ENCODE assay signal across 10 cellular contexts in the genomic region with DNA sequence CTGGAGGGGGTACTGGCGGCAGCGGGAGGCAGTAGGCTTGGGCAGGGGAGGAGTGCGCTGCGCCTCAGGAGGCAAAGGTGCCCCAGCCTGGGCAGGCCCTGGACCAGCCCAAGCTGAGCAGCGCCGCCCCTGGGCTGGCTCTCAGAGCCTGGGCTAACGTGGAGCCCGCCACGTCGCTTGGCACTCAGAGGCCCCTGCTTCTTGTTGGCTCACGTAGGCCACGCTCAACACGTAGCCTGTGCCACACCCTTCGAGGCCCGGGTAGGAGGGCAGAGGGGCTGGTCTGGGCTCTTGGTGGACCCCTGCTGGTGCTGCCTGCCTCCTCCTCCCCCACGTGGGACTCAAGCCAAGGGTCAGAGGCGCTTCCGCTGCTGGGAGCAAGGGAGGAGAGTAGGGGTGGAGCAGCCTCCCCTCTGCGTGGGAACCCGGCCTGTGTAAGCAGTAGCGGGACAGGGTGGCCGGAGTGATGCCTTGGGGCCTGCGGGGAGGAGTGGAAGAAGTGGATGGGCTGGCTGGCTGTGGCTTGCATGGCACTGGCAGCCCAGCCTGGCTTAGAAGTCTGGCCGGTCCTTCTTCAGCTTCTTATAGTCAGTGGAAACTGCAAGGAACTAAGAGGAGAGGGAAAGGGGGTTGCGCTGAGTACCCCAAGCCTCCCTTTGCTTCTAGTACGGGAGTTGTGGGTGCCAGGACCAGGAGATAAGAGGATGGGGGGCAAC. TPM values are rescaled to one million over a fixed set of nuclear protein-coding genes. Genes with fewer than 3 reads are reported as not detected.
A peak's percentile ranks its signal among the peaks of the same experiment; 100 is the strongest.
DNase-seq lines count a peak whose midpoint lies in the region; ATAC-seq and TF ChIP-seq lines count a peak whose summit lies in the region.
"Had no signal": no experiment of that assay in that cellular context is flagged by ENCODE, and none has a peak within 500 bp of the region (broad histone marks: within the 10 kb centered on the region; RNA-seq: fewer than 3 reads in every experiment).

No MANE protein-coding gene starts in this region.

- H3K9me2 ChIP-seq in Loucy (replicated peaks; ENCODE audit: low read depth, low read length), result no peaks in the 10 kb centered on the region

- no peak overlapping the region for H3K23ac ChIP-seq in mesendoderm (ENCODE audit: low read length)

- peaks cover 23% of the 10 kb centered on the region for H3K79me1 ChIP-seq in mesendoderm (ENCODE audit: low read length)

- H3K4me1 ChIP-seq in BLaER1 (peaks cover 88% of the 10 kb centered on the region), Loucy (ENCODE audit: insufficient read depth, low read length, poor library complexity, severe bottlenecking) (peaks cover 36% of the 10 kb centered on the region), mesendoderm (ENCODE audit: control insufficient read depth, low read depth, low read length) (peaks cover 8% of the 10 kb centered on the region)

- no peak overlapping the region for H2BK120ac ChIP-seq in mesendoderm (ENCODE audit: low read depth, low read length)

- H2BK5ac ChIP-seq in mesendoderm (ENCODE audit: low read length), result no peak overlapping the region

- no CpG with 5 or more reads among the region's 26 CpGs for WGBS in mesendoderm (ENCODE audit: extremely low coverage, insufficient coverage, low lambda C conversion rate)

- H2AFZ ChIP-seq in Loucy (ENCODE audit: low read length), result no peak overlapping the region

- no peak overlapping the region for H3K56ac ChIP-seq in mesendoderm (ENCODE audit: low read length)

- no peak overlapping the region for H3K4ac ChIP-seq in mesendoderm (ENCODE audit: low read depth, low read length)

- H4K5ac ChIP-seq in mesendoderm (ENCODE audit: low read length), result no peak overlapping the region

- H2AK5ac ChIP-seq in mesendoderm (ENCODE audit: low read length), result no peak overlapping the region

- H3K36me3 ChIP-seq in BLaER1 (peaks cover 52% of the 10 kb centered on the region), Loucy (ENCODE audit: insufficient read depth, low read length) (peaks cover 30% of the 10 kb centered on the region; the same call in 1 of the 2 replicates), mesendoderm (ENCODE audit: control insufficient read depth, insufficient read depth, low read length) (peaks cover 24% of the 10 kb centered on the region)

- ATAC-seq in GM18498 (IDR thresholded peaks at IDR 0.05; ENCODE audit: unreplicated experiment) (no peak), GM18907 (IDR thresholded peaks at IDR 0.05; ENCODE audit: unreplicated experiment) (no peak)

- no peak for TF ChIP-seq CTCF in Loucy (conservative IDR thresholded peaks at IDR 0.05; ENCODE audit: low read length)
- TF ChIP-seq CTCF in coronary artery (IDR thresholded peaks at IDR 0.05), result no peak

- no peaks in the 10 kb centered on the region for H3F3A ChIP-seq in Loucy (ENCODE audit: low read depth)

- no peak overlapping the region for H3K27ac ChIP-seq in BLaER1
- H3K27ac ChIP-seq in coronary artery, result peak overlapping the region; percentile 58 to 87
- no peak overlapping the region for H3K27ac ChIP-seq in mesendoderm (ENCODE audit: low read depth, low read length)

- no peak overlapping the region for H3K4me3 ChIP-seq in BLaER1
- H3K4me3 ChIP-seq in Loucy (ENCODE audit: low read length, poor library complexity, severe bottlenecking), result no peak overlapping the region
- H3K4me3 ChIP-seq in coronary artery, result peak overlapping the region; percentile 55
- no peak overlapping the region for H3K4me3 ChIP-seq in mesendoderm (ENCODE audit: low read length)

- peaks cover 83% of the 10 kb centered on the region for H3K27me3 ChIP-seq in BLaER1
- H3K27me3 ChIP-seq in Loucy (ENCODE audit: insufficient read depth, low read length, poor library complexity, severe bottlenecking), result no peaks in the 10 kb centered on the region
- H3K27me3 ChIP-seq in mesendoderm (ENCODE audit: insufficient read depth, low read length, poor library complexity), result peaks cover 25% of the 10 kb centered on the region

- no peak overlapping the region for H4K8ac ChIP-seq in mesendoderm (ENCODE audit: low read depth, low read length)

- H3K79me2 ChIP-seq in Loucy (ENCODE audit: insufficient read depth, low read length) (peaks cover 37% of the 10 kb centered on the region), mesendoderm (ENCODE audit: control insufficient read depth, insufficient read depth, low read length) (peaks cover 13% of the 10 kb centered on the region)

- no peak overlapping the region for H3K18ac ChIP-seq in mesendoderm (ENCODE audit: low read length)

- no peak overlapping the region for H2BK15ac ChIP-seq in mesendoderm (replicated peaks; ENCODE audit: low read depth)

- peaks cover 88% of the 10 kb centered on the region for H4K20me1 ChIP-seq in BLaER1
- H4K20me1 ChIP-seq in Loucy (ENCODE audit: insufficient read depth, low read length, poor library complexity, severe bottlenecking), result peaks cover 46% of the 10 kb centered on the region

- DNase-seq in coronary artery (ENCODE audit: low spot score), result peak; percentile 90
- DNase-seq in mesendoderm, result peak; percentile 74
- DNase-seq in germinal center (ENCODE audit: low spot score), result no peak
- no peak for DNase-seq in SKM-1 treated with dmso at 0.1 percent for 144 hours (lab: John Stamatoyannopoulos, UW; ENCODE audit: unreplicated experiment)
- DNase-seq: central memory CD4-positive, alpha-beta T cell; KG1 had no signal

- H3K9me3 ChIP-seq in BLaER1, result no peaks in the 10 kb centered on the region
- no peaks in the 10 kb centered on the region for H3K9me3 ChIP-seq in Loucy (ENCODE audit: insufficient read depth, low read depth, low read length)

- H3K4me2 ChIP-seq in BLaER1 (peak overlapping the region; percentile 62), Loucy (ENCODE audit: low read depth, low read length, poor library complexity, severe bottlenecking) (peak overlapping the region; percentile 95), mesendoderm (ENCODE audit: low read length) (no peak overlapping the region)

- H3K9ac ChIP-seq in BLaER1 (no peak overlapping the region), Loucy (ENCODE audit: low read depth, low read length, poor library complexity, severe bottlenecking) (no peak overlapping the region), mesendoderm (ENCODE audit: low read length) (no peak overlapping the region)

RNA-seq across cellular contexts. Expression of a gene that starts 5.7 kb away (rescaled TPM):
- 223 TPM for polyA plus RNA-seq in mesendoderm (2013, experiment 1 of 2)
- polyA plus RNA-seq in mesendoderm (2013, experiment 2 of 2), result 222 TPM

RNA-seq across cellular contexts. Expression of a gene that starts 15.8 kb away (rescaled TPM):
- polyA plus RNA-seq in mesendoderm (2013, experiment 1 of 2), result 0.24 TPM
- 0.42 TPM for polyA plus RNA-seq in mesendoderm (2013, experiment 2 of 2)

RNA-seq across cellular contexts. Expression of a gene that starts 18.6 kb away (rescaled TPM):
- polyA plus RNA-seq in mesendoderm (2013, experiment 1 of 2), result 0.52 TPM
- 0.42 TPM for polyA plus RNA-seq in mesendoderm (2013, experiment 2 of 2)

Comparison
In these comparisons a context has a peak if more than half of its experiments do, and no peak if none do; other contexts are left out.
1. H3K27ac ChIP-seq: peak in coronary artery (2 of 2); none in BLaER1 (single experiment) and mesendoderm (single experiment).
2. DNase-seq: peak in coronary artery (single experiment) and mesendoderm (single experiment); none in germinal center (single experiment) and SKM-1 treated with dmso at 0.1 percent for 144 hours (single experiment).